Comparison of ENCODE assay signal across 10 cellular contexts in genomic region chr6:14921170-14921569, GRCh38.
DNase-seq lines count a peak whose midpoint lies in the region; ATAC-seq and TF ChIP-seq lines count a peak whose summit lies in the region.
"Had no signal": no experiment of that assay in that cellular context is flagged by ENCODE, and none has a peak within 500 bp of the region (broad histone marks: within the 10 kb centered on the region; RNA-seq: fewer than 3 reads in every experiment).

No MANE protein-coding gene starts in this region.

- H3K9me3 ChIP-seq in colonic mucosa (no peaks in the 10 kb centered on the region), lung (ENCODE audit: control insufficient read depth in 2 of 2, insufficient read depth in 1 of 2, low read length in 1 of 2) (no peaks in the 10 kb centered on the region), subcutaneous abdominal adipose tissue (ENCODE audit: control insufficient read depth in 5 of 5, low read length in 5 of 5) (no peaks in the 10 kb centered on the region)

- intact Hi-C loops in colonic mucosa (cut with DNase I), result no loop called here

- H3K9ac ChIP-seq in colonic mucosa (ENCODE audit: low read depth in 2 of 2, low read length in 2 of 2) (no peak overlapping the region), subcutaneous abdominal adipose tissue (ENCODE audit: low read length in 5 of 5) (no peak overlapping the region)

- no peak for TF ChIP-seq CTCF in NB4 (IDR thresholded peaks at IDR 0.05; ENCODE audit: low read depth, low read length)
- TF ChIP-seq CTCF in colonic mucosa (IDR thresholded peaks at IDR 0.05), result no peak
- no peak for TF ChIP-seq CTCF in lung (IDR thresholded peaks at IDR 0.05; ENCODE audit: control extremely low read depth, extremely low read depth)

- TF ChIP-seq POLR2A in NB4 (IDR thresholded peaks at IDR 0.05; ENCODE audit: extremely low read depth, insufficient read length), result no peak

- H3K27me3 ChIP-seq in colonic mucosa, result no peaks in the 10 kb centered on the region
- H3K27me3 ChIP-seq in lung (ENCODE audit: control insufficient read depth, insufficient read depth), result no peaks in the 10 kb centered on the region
- H3K27me3 ChIP-seq in subcutaneous abdominal adipose tissue (ENCODE audit: control insufficient read depth in 5 of 5, insufficient read depth in 4 of 5, low read length in 5 of 5), result no peaks in the 10 kb centered on the region

- ATAC-seq in lung (ENCODE audit: insufficient read depth, low FRiP score) (peak; percentile 51), HG03196 (IDR thresholded peaks at IDR 0.05; ENCODE audit: unreplicated experiment) (no peak), HG03159 (IDR thresholded peaks at IDR 0.05; ENCODE audit: unreplicated experiment) (no peak)

- H3K4me3 ChIP-seq in NB4 (ENCODE audit: low read depth, low read length) (peak overlapping the region; percentile 58), colonic mucosa (no peak overlapping the region), lung (no peak overlapping the region), subcutaneous abdominal adipose tissue (ENCODE audit: low read depth in 1 of 5, low read length in 5 of 5) (peak overlapping the region in 3 of 5 donors; percentile 7 to 20 (median 17))

- peak; percentile 93 for DNase-seq in NB4 (ENCODE audit: low read depth)
- DNase-seq in colonic mucosa, result peak; percentile 32
- DNase-seq in lung (ENCODE audit: low spot score), result peak; percentile 38
- no peak for DNase-seq in NCI-H187 treated with DMSO at 0.1 percent for 48 hours (lab: John Stamatoyannopoulos, UW)
- DNase-seq in NCI-H524 treated with DMSO at 0.1 percent for 48 hours (lab: John Stamatoyannopoulos, UW), result no peak
- DNase-seq: activated CD4-positive, alpha-beta T cell treated with anti-CD3 and anti-CD28 coated beads, Interleukin-2, amount 50 U/mL, for 1 hour; stimulated activated CD4-positive, alpha-beta T cell treated with anti-CD3 and anti-CD28 coated beads, Interleukin-1b, Interleukin-23, amount 100 ng/mL, for 48 hours had no signal

- H3K27ac ChIP-seq in colonic mucosa (peak overlapping the region; percentile 44), lung (ENCODE audit: low read depth in 1 of 2, low read length in 1 of 2) (peak overlapping the region in 1 of 2 donors; percentile 88), subcutaneous abdominal adipose tissue (ENCODE audit: low read depth, low read length) (peak overlapping the region; percentile 27)

- WGBS in lung, 2 donors, result 26 to 30% methylated on average over 11 of the region's 11 CpGs

- H3K4me1 ChIP-seq in colonic mucosa (no peaks in the 10 kb centered on the region), lung (ENCODE audit: control insufficient read depth in 2 of 2, insufficient read depth in 2 of 2, low read length in 2 of 2) (peaks cover 0 to 8% of the 10 kb centered on the region in 2 donors), subcutaneous abdominal adipose tissue (ENCODE audit: control insufficient read depth in 5 of 5, insufficient read depth in 5 of 5, low read length in 5 of 5) (peaks cover 0 to 27% (median 14%) of the 10 kb centered on the region in 5 donors)

- H3K36me3 ChIP-seq in colonic mucosa (no peaks in the 10 kb centered on the region), lung (ENCODE audit: control insufficient read depth in 2 of 2, insufficient read depth in 2 of 2, low read length in 2 of 2) (no peaks in the 10 kb centered on the region), subcutaneous abdominal adipose tissue (ENCODE audit: control insufficient read depth in 5 of 5, insufficient read depth in 5 of 5, low read length in 5 of 5) (no peaks in the 10 kb centered on the region)

Comparison
In these comparisons a context has a peak if more than half of its experiments do, and no peak if none do; other contexts are left out.
1. DNase-seq: peak in NB4 (single experiment), colonic mucosa (single experiment) and lung (single experiment); none in NCI-H187 treated with DMSO at 0.1 percent for 48 hours (single experiment) and NCI-H524 treated with DMSO at 0.1 percent for 48 hours (single experiment).
2. H3K4me3 ChIP-seq: peak in NB4 (single experiment) and subcutaneous abdominal adipose tissue (3 of 5); none in colonic mucosa (single experiment) and lung (single experiment).